Comparison of ENCODE assay signal across 13 cellular contexts in the genomic region with DNA sequence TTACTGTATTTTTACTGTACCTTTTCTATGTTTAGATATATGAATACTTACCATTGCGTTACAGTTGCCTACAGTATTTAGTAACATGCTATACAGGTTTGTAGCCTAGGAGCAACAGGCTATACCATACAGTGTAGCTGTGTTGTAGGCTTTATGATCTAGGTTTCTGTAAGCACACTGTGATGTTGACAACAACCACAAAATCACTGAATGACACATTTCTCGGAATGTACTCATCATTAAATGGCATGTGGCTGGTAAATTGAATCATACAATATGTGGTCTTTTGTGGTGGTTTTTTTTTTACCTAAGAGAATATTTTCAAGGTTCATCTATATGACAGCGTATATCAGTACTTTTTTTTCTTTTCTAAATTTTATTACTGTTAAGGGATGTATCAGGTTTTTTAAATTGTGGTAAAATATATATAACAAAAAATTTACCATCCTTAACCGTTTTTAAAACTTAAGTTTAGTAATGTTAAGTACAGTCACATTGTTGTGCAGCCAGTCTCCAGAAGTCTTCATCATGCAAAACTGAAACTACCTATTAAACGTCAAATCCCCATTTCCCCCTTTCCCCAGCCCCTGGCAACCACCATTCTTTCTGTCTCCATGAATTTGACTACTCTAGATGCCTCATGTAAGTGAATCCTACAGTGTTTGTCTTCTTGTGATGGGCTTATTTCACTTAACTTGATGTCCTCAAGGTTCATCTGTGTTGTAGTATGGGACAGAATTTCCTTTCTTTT. TPM values are rescaled to one million over a fixed set of nuclear protein-coding genes. Genes with fewer than 3 reads are reported as not detected.
DNase-seq lines count a peak whose midpoint lies in the region; ATAC-seq, FAIRE-seq and TF ChIP-seq lines count a peak whose summit lies in the region.
"Had no signal": no experiment of that assay in that cellular context is flagged by ENCODE, and none has a peak within 500 bp of the region (broad histone marks: within the 10 kb centered on the region; RNA-seq: fewer than 3 reads in every experiment).

No MANE protein-coding gene starts in this region.

- H4K20me1 ChIP-seq in GM12878 (ENCODE audit: control insufficient read depth, insufficient read depth) = no peaks in the 10 kb centered on the region

- no peaks in the 10 kb centered on the region; the same call in 1 of the 2 replicates for H3K4me1 ChIP-seq in GM12878 (ENCODE audit: control insufficient read depth, insufficient read depth, low read length)
- H3K4me1 ChIP-seq: colonic mucosa, prostate gland had no signal

- H3K9me3 ChIP-seq in GM12878 (replicated peaks; ENCODE audit: control insufficient read depth, insufficient read depth, low read length) = no peaks in the 10 kb centered on the region
- H3K9me3 ChIP-seq: colonic mucosa, prostate gland had no signal

- H3K27me3 ChIP-seq in GM12878 (replicated peaks in 1 of 2; ENCODE audit: control insufficient read depth in 2 of 2, insufficient read depth in 2 of 2, low read length in 1 of 2) = no peaks in the 10 kb centered on the region
- H3K27me3 ChIP-seq: colonic mucosa had no signal

- H3K9ac ChIP-seq in GM12878 (ENCODE audit: control insufficient read depth, insufficient read depth, low read length) = no peak overlapping the region

- peaks cover 4 to 18% of the 10 kb centered on the region in 2 experiments for H3K36me3 ChIP-seq in GM12878 (ENCODE audit: control insufficient read depth in 2 of 2, insufficient read depth in 2 of 2, low read length in 1 of 2)
- H3K36me3 ChIP-seq: colonic mucosa had no signal

- intact Hi-C loops in GM12878 (cut with micrococcal nuclease; ENCODE audit: unreplicated experiment) = no loop called here

- POLR2A ChIA-PET in GM12878 (lab: Charles Lee) = interaction anchor here (0.6 kb wide), 1 partner anchor 254 kb away, joined by 8 read pairs; no protein-coding TSS in a partner anchor

- 0 out of 4 replicates have a peak, but pooled peaks of 1 of the 2 experiments have one; percentile 29 for TF ChIP-seq EP300 in GM12878 (IDR thresholded peaks at IDR 0.05; ENCODE audit: borderline replicate concordance in 1 of 2, control insufficient read depth in 1 of 2, low read depth in 2 of 2, low read length in 2 of 2)

- SMC1A ChIA-PET in GM12878 (lab: Charles Lee; ENCODE audit: uncharacterized antibody, unreplicated experiment) = interaction anchor here (0.8 kb wide), 1 partner anchor 29 kb away, joined by 3 read pairs; no protein-coding TSS in a partner anchor

- WGBS in GM12878 (ENCODE audit: insufficient coverage, insufficient replicate concordance, low lambda C conversion rate, missing lambda C conversion rate) = 21% methylated on average over 5 of the region's 5 CpGs

- no peak overlapping the region for H2AFZ ChIP-seq in GM12878 (ENCODE audit: control insufficient read depth, low read depth, low read length)

- H3K4me3 ChIP-seq in GM12878 = no peak overlapping the region
- H3K4me3 ChIP-seq: colonic mucosa, prostate gland had no signal

- FAIRE-seq in A204.1 (lab: Jason Lieb, UNC) (peak; percentile 59), GM12878 (lab: Jason Lieb, UNC) (peak; percentile 84)

- TF ChIP-seq RAD21 in GM12878 (IDR thresholded peaks at IDR 0.05; ENCODE audit: insufficient read depth, low read depth, low read length) = no peak

- H3K79me2 ChIP-seq in GM12878 (ENCODE audit: control insufficient read depth, insufficient read depth, low read length) = peaks cover 6% of the 10 kb centered on the region

- BruUV-seq in GM12878 (replicated peaks; lab: Mats Ljungman, UMichigan) = no TSS peak

- no peak overlapping the region for H3K27ac ChIP-seq in GM12878 (ENCODE audit: control insufficient read depth, insufficient read depth)
- H3K27ac ChIP-seq: colonic mucosa, prostate gland, VCaP had no signal

- peak; percentile 91 for ATAC-seq in GM18520 (IDR thresholded peaks at IDR 0.05; ENCODE audit: unreplicated experiment)
- peak; percentile 53 for ATAC-seq in HG03521 (IDR thresholded peaks at IDR 0.05; ENCODE audit: unreplicated experiment)
- peak; percentile 95 for ATAC-seq in GM12878
- ATAC-seq in HG03571 (IDR thresholded peaks at IDR 0.05; ENCODE audit: unreplicated experiment) = no peak

- no peak overlapping the region; the same call in 1 of the 2 replicates for H3K4me2 ChIP-seq in GM12878 (ENCODE audit: control insufficient read depth, insufficient read depth)

- peak; percentile 24 for DNase-seq in GM12878 (ENCODE audit: low read depth, low spot score)
- no peak for DNase-seq in CD1c-positive myeloid dendritic cell (ENCODE audit: extremely low spot score)
- no peak for DNase-seq in putamen (ENCODE audit: low spot score)
- no peak for DNase-seq in NCI-H146 (lab: John Stamatoyannopoulos, UW)
- DNase-seq: colonic mucosa; NCI-H69; stimulated activated naive CD4-positive, alpha-beta T cell had no signal

- CTCF ChIA-PET in GM12878 (lab: Yijun Ruan, JAX) = interaction anchor here (1.3 kb wide), 1 partner anchor 13 kb away, joined by 3 read pairs; no protein-coding TSS in a partner anchor

- TF ChIP-seq CTCF in GM12878 (IDR thresholded peaks at IDR 0.05 in 2 of 3, conservative IDR thresholded peaks at IDR 0.05 in 1 of 3; ENCODE audit: control insufficient read depth in 2 of 3, extremely low read depth in 1 of 3, insufficient read depth in 1 of 3, low read depth in 3 of 3, low read length in 3 of 3) = no peak

- in situ Hi-C loops in GM12878 (cut with MboI) = no loop called here

- TF ChIP-seq POLR2A in GM12878 (IDR thresholded peaks at IDR 0.05; ENCODE audit: low read depth, low read length) = no peak

- RAD21 ChIA-PET in GM12878 (lab: Charles Lee; ENCODE audit: unreplicated experiment) = no interaction called here

TF ChIP-seq in GM12878, 131 proteins besides CTCF, POLR2A, EP300 and RAD21 (continues in another document):
- TF ChIP-seq SUZ12 (IDR thresholded peaks at IDR 0.05; ENCODE audit: unreplicated experiment) = no peak
- TF ChIP-seq JUNB (IDR thresholded peaks at IDR 0.05) = peak; percentile 82
- TF ChIP-seq MTA2 (IDR thresholded peaks at IDR 0.05; ENCODE audit: low read depth) = peak; percentile 55
- no peak for TF ChIP-seq ZBED1 (IDR thresholded peaks at IDR 0.05; ENCODE audit: borderline replicate concordance)
- TF ChIP-seq CBX5 (IDR thresholded peaks at IDR 0.05; ENCODE audit: low read depth) = no peak
- no peak for TF ChIP-seq SIX5 (IDR thresholded peaks at IDR 0.05; ENCODE audit: low read depth, low read length, severe bottlenecking)
- TF ChIP-seq FOXM1 (IDR thresholded peaks at IDR 0.05; ENCODE audit: low read depth, low read length) = peak; percentile 43; the same call in 1 of the 2 replicates
- no peak for TF ChIP-seq WRNIP1 (IDR thresholded peaks at IDR 0.05; ENCODE audit: borderline replicate concordance, low read depth, low read length)

RNA-seq across cellular contexts. Expression of gene BTAF1, which starts 21.5 kb away (rescaled TPM):
- total RNA-seq in GM12878 (2013; cell fraction: nucleolus; rRNA removed) = 987 and 1,060 TPM in 2 replicates
- total RNA-seq in GM12878 (2014; rRNA removed) (56.9 and 68.0 TPM in 2 replicates), GM12878 (2014; rRNA removed; fragmentation: Illumina TruSeq; extraction: Trizol) (63.3 and 66.0 TPM in 2 replicates), GM12878 (2021) (54.2 and 54.6 TPM in 2 replicates)
- 30.7 TPM for polyA plus RNA-seq in GM12878 (2011; ENCODE audit: low read depth)
- polyA plus RNA-seq in GM12878 (2011; rRNA removed) (157 and 230 TPM in 2 replicates), GM12878 (2014; fragmentation: Illumina TruSeq; extraction: Trizol) (56.9 and 76.0 TPM in 2 replicates), GM12878 (2014; fragmentation: Nextera tagmentation; extraction: Ambion mirVana) (10 to 100 TPM; 11.8 to 12.8 TPM), GM12878 (2014; rRNA removed) (53.2 and 62.9 TPM in 2 replicates), GM12878 (2016; fragmentation: Nextera tagmentation; extraction: Ambion mirVana) (10 to 100 TPM; 34.7 to 37.4 TPM)
- polyA plus RNA-seq in GM12878 (2011; cell fraction: cytosol; rRNA removed) = 33.7 and 38.4 TPM in 2 replicates
- 370 and 587 TPM in 2 replicates for polyA plus RNA-seq in GM12878 (2011; cell fraction: nucleus; rRNA removed)
- 42.7 and 63.7 TPM in 2 replicates for polyA plus RNA-seq in GM12878 (2012)
- polyA minus RNA-seq in GM12878 (2011; rRNA and poly(A)+ RNA removed) = 102 and 152 TPM in 2 replicates
- polyA minus RNA-seq in GM12878 (2011; cell fraction: cytosol; rRNA and poly(A)+ RNA removed) = 29.8 and 41.3 TPM in 2 replicates
- 139 and 166 TPM in 2 replicates for polyA minus RNA-seq in GM12878 (2011; cell fraction: nucleus; rRNA and poly(A)+ RNA removed)

RNA-seq across cellular contexts. Expression of gene FGFBP3, which starts 35.8 kb away (rescaled TPM):
- 1.7 and 2.8 TPM in 2 replicates for total RNA-seq in GM12878 (2013; cell fraction: nucleolus; rRNA removed)
- total RNA-seq in GM12878 (2014; rRNA removed) (0.11 and 0.23 TPM in 2 replicates), GM12878 (2014; rRNA removed; fragmentation: Illumina TruSeq; extraction: Trizol) (0.18 and 0.41 TPM in 2 replicates), GM12878 (2021) (0.35 and 0.41 TPM in 2 replicates)
- 0.33 TPM for polyA plus RNA-seq in GM12878 (2011; ENCODE audit: low read depth)
- polyA plus RNA-seq in GM12878 (2011; rRNA removed) (0.09 and 0.23 TPM in 2 replicates), GM12878 (2014; fragmentation: Illumina TruSeq; extraction: Trizol) (0.13 and 0.14 TPM in 2 replicates), GM12878 (2014; fragmentation: Nextera tagmentation; extraction: Ambion mirVana) (under 1 TPM; 0.08 to 0.16 TPM), GM12878 (2014; rRNA removed) (0.31 and 0.52 TPM in 2 replicates), GM12878 (2016; fragmentation: Nextera tagmentation; extraction: Ambion mirVana) (1 to 10 TPM in 1 of 2 experiments, under 1 TPM in 1; 0.56 to 1.0 TPM)
- polyA plus RNA-seq in GM12878 (2011; cell fraction: cytosol; rRNA removed) = 0.10 and 0.12 TPM in 2 replicates
- polyA plus RNA-seq in GM12878 (2011; cell fraction: nucleus; rRNA removed) = 0.24 and 0.39 TPM in 2 replicates
- 0.63 and 0.93 TPM in 2 replicates for polyA plus RNA-seq in GM12878 (2012)
- polyA minus RNA-seq in GM12878 (2011; rRNA and poly(A)+ RNA removed) = 0.15 and 0.26 TPM in 2 replicates
- polyA minus RNA-seq in GM12878 (2011; cell fraction: cytosol; rRNA and poly(A)+ RNA removed) = not detected in 2 replicates
- 0.24 and 0.57 TPM in 2 replicates for polyA minus RNA-seq in GM12878 (2011; cell fraction: nucleus; rRNA and poly(A)+ RNA removed)
